ENCODE assay signal across 2 cellular contexts in genomic region chr21:33752260-33752659, GRCh38.
TF ChIP-seq lines count a peak whose summit lies in the region.

No MANE protein-coding gene starts in this region.

TF ChIP-seq in IMR-90, 13 proteins besides CTCF, POLR2A, EP300 and RAD21:
- TF ChIP-seq NFE2L2 (IDR thresholded peaks at IDR 0.05; ENCODE audit: low read depth, low read length) (no peak), MAFK (IDR thresholded peaks at IDR 0.05; ENCODE audit: low read depth, low read length) (peak; percentile 86), ELK1 (IDR thresholded peaks at IDR 0.05; ENCODE audit: borderline replicate concordance, low read depth, low read length) (no peak), USF2 (IDR thresholded peaks at IDR 0.05; ENCODE audit: low read depth, low read length) (no peak), RFX5 (IDR thresholded peaks at IDR 0.05; ENCODE audit: low read depth, low read length) (no peak)

TF ChIP-seq in K562, 482 proteins besides CTCF, POLR2A, EP300 and RAD21:
- TF ChIP-seq NR2C2 (CRISPR knock-in tag; IDR thresholded peaks at IDR 0.05), result no peak
- TF ChIP-seq NR2C2 (tag; IDR thresholded peaks at IDR 0.05), result peak; percentile 7; the same call in 1 of the 2 replicates
- peak; percentile 93 for TF ChIP-seq ZNF316 (IDR thresholded peaks at IDR 0.05)
- no peak for TF ChIP-seq PURB (CRISPR knock-in tag; IDR thresholded peaks at IDR 0.05; ENCODE audit: low read depth)
- TF ChIP-seq ZNF354B (CRISPR knock-in tag; IDR thresholded peaks at IDR 0.05), result no peak
- peak; percentile 85 for TF ChIP-seq MAFF (IDR thresholded peaks at IDR 0.05; ENCODE audit: low read length)
- peak; percentile 78 for TF ChIP-seq MAFG (tag; conservative IDR thresholded peaks at IDR 0.05)
- peak; percentile 87 for TF ChIP-seq C11orf30 (IDR thresholded peaks at IDR 0.05; ENCODE audit: low read depth)
- peak; percentile 78 for TF ChIP-seq MAFK (IDR thresholded peaks at IDR 0.05; ENCODE audit: low read length)
